27 cellular contexts compared by ENCODE assay signal in the genomic region with DNA sequence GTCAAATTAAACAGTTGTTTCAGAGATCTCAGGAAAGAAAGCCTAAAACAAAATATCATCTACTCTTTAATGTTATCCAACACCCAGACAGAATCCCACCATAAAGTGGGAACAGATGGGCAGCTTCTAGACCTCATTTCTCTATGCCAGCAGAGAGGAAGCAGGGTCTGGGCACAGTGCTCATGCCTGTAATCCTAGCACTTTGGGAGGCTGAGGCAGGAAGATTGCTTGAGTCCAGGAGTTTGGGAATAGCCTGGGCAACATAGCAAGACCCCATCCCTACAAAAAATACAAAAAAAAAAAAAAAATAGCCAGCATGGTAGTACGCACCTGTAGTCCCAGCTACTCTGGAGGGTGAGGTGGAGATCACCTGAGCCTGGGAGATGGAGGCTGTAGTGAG.
"Had no signal": no experiment of that assay in that cellular context is flagged by ENCODE, and none has a peak within 500 bp of the region (broad histone marks: within the 10 kb centered on the region; RNA-seq: fewer than 3 reads in every experiment).

No MANE protein-coding gene starts in this region.

- ATAC-seq: naive thymus-derived CD8-positive, alpha-beta T cell; psoas muscle; right cardiac atrium; sciatic nerve; stimulated activated effector memory CD8-positive, alpha-beta T cell treated with anti-CD3 and anti-CD28 coated beads, Interleukin-12 subunit alpha, Interleukin-12 subunit beta, amount 100 ng/mL, for 72 hours; stimulated activated naive B cell treated with anti-CD40 and anti-IgM and Interleukin-4, amounts not matched to agents 10 μg/mL and 1 μg/mL and 100 μg/mL, for 72 hours; upper lobe of right lung had no signal

- H3K27me3 ChIP-seq: neural progenitor cell, ovary, stomach, thyroid gland, transverse colon, upper lobe of right lung, uterus had no signal

- H3K4me2 ChIP-seq: neural progenitor cell had no signal

- FAIRE-seq: small intestine had no signal

- H3K4me1 Mint-ChIP-seq: nephron; neural progenitor cell; stimulated activated effector memory CD8-positive, alpha-beta T cell treated with anti-CD3 and anti-CD28 coated beads, Interleukin-12 subunit alpha, Interleukin-12 subunit beta, amount 100 ng/mL, for 72 hours had no signal

- H3K27me3 Mint-ChIP-seq: naive B cell; naive thymus-derived CD8-positive, alpha-beta T cell; stimulated activated naive B cell treated with anti-CD40 and anti-IgM and Interleukin-4, amounts not matched to agents 10 μg/mL and 1 μg/mL and 100 μg/mL, for 72 hours; stimulated activated naive CD8-positive, alpha-beta T cell treated with anti-CD3 and anti-CD28 coated beads, Interleukin-15, Interleukin-2, amounts not matched to agents 100 ng/mL and 50 ng/mL, for 24 hours had no signal

- H3K27ac ChIP-seq: neural progenitor cell, ovary, parathyroid adenoma, psoas muscle, stomach, thoracic aorta, thyroid gland, transverse colon, upper lobe of right lung, uterus had no signal

- H3K27ac Mint-ChIP-seq: nephron; neural progenitor cell; progenitor cell of endocrine pancreas; stimulated activated effector memory CD8-positive, alpha-beta T cell treated with anti-CD3 and anti-CD28 coated beads, Interleukin-12 subunit alpha, Interleukin-12 subunit beta, amount 100 ng/mL, for 72 hours; stimulated activated naive B cell treated with anti-CD40 and anti-IgM and Interleukin-4, amounts not matched to agents 10 μg/mL and 1 μg/mL and 100 μg/mL, for 72 hours; stimulated activated naive CD8-positive, alpha-beta T cell treated with anti-CD3 and anti-CD28 coated beads, Interleukin-15, Interleukin-2, amounts not matched to agents 100 ng/mL and 50 ng/mL, for 24 hours; type B pancreatic cell had no signal

- H3K36me3 Mint-ChIP-seq: type B pancreatic cell had no signal

- H3K9me3 Mint-ChIP-seq: naive thymus-derived CD8-positive, alpha-beta T cell; nephron; stimulated activated effector memory CD8-positive, alpha-beta T cell treated with anti-CD3 and anti-CD28 coated beads, Interleukin-12 subunit alpha, Interleukin-12 subunit beta, amount 100 ng/mL, for 72 hours; stimulated activated naive CD8-positive, alpha-beta T cell treated with anti-CD3 and anti-CD28 coated beads, Interleukin-15, Interleukin-2, amounts not matched to agents 100 ng/mL and 50 ng/mL, for 24 hours had no signal

- H3K4me3 Mint-ChIP-seq: naive B cell; naive thymus-derived CD8-positive, alpha-beta T cell; nephron; neural progenitor cell; stimulated activated effector memory CD8-positive, alpha-beta T cell treated with anti-CD3 and anti-CD28 coated beads, Interleukin-12 subunit alpha, Interleukin-12 subunit beta, amount 100 ng/mL, for 72 hours; stimulated activated naive B cell treated with anti-CD40 and anti-IgM and Interleukin-4, amounts not matched to agents 10 μg/mL and 1 μg/mL and 100 μg/mL, for 72 hours; stimulated activated naive CD8-positive, alpha-beta T cell treated with anti-CD3 and anti-CD28 coated beads, Interleukin-15, Interleukin-2, amounts not matched to agents 100 ng/mL and 50 ng/mL, for 24 hours; type B pancreatic cell had no signal

- H3K4me1 ChIP-seq: parathyroid adenoma, psoas muscle, stomach, thyroid gland, transverse colon, upper lobe of right lung, uterus had no signal

- DNase-seq: naive B cell; naive thymus-derived CD8-positive, alpha-beta T cell; occipital lobe; ovary; psoas muscle; right cardiac atrium; small intestine; stimulated activated CD4-positive, alpha-beta T cell treated with anti-CD3 and anti-CD28 coated beads, Interleukin-15, amount 100 ng/mL, for 24 hours; stimulated activated CD4-positive, alpha-beta T cell treated with anti-CD3 and anti-CD28 coated beads, Interleukin-2, amount 100 ng/mL, for 24 hours; stimulated activated CD4-positive, alpha-beta T cell treated with anti-CD3 and anti-CD28 coated beads, Interleukin-2, amount 100 ng/mL, for 48 hours; stimulated activated CD4-positive, alpha-beta T cell treated with anti-CD3 and anti-CD28 coated beads, Interleukin-4, amount 100 ng/mL, for 24 hours; stimulated activated naive B cell treated with anti-CD40 and anti-IgM and Interleukin-4, amounts not matched to agents 10 μg/mL and 1 μg/mL and 100 μg/mL, for 72 hours; stimulated activated naive CD4-positive, alpha-beta T cell treated with Interleukin-2 at 50 U/mL for 16 hours; stomach; thyroid gland; transverse colon; upper lobe of right lung; uterus had no signal

- H3K4me3 ChIP-seq: neural progenitor cell, ovary, psoas muscle, stomach, thoracic aorta, thyroid gland, transverse colon, upper lobe of right lung, uterus had no signal

- H3K79me2 ChIP-seq: parathyroid adenoma had no signal

- H2AFZ ChIP-seq: neural progenitor cell, parathyroid adenoma had no signal

- H3K9me3 ChIP-seq: ovary, psoas muscle, stomach, thoracic aorta, thyroid gland, transverse colon, upper lobe of right lung, uterus had no signal

- H3K36me3 ChIP-seq: neural progenitor cell, ovary, stomach, thoracic aorta, thyroid gland, transverse colon, upper lobe of right lung, uterus had no signal

- H3K9ac ChIP-seq: neural progenitor cell, parathyroid adenoma had no signal
